Comparison of ENCODE assay signal across 10 cellular contexts in the genomic region with DNA sequence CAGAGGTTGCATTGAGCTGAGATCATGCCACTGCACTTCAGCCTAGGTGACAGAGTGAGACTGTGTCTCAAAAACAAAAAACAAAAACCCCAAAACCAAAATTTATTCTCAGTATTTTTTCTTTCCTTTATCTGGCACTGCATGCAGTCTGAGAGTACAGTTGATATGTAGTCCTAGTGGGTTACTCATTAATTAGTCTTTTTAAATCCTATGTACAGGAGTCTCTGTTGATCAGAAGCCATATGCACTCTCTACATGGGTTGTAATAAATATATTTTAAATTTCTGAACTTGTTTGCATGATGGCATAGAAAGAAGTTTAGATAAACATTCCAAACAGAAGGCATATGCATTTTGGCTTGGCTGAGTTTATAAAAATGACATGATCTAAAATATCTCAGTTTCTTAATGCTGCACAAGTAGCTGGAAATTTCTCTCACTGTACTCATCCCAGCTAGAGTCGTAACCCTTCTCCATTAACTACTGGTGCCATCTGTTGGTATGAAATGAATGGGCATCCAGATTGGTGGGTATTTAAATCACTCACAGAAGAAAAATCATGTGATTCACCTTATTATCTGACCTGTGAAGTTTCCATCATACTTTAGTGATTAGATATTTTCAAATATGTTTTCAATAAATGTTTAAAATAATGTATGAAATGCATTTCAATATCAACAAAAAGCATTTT.
DNase-seq lines count a peak whose midpoint lies in the region; ATAC-seq, FAIRE-seq and TF ChIP-seq lines count a peak whose summit lies in the region.
"Had no signal": no experiment of that assay in that cellular context is flagged by ENCODE, and none has a peak within 500 bp of the region (broad histone marks: within the 10 kb centered on the region; RNA-seq: fewer than 3 reads in every experiment).

No MANE protein-coding gene starts in this region.

- no peaks in the 10 kb centered on the region for H4K20me1 ChIP-seq in astrocyte (ENCODE audit: insufficient read depth, low read length)

- DNase-seq in Calu3 (peak; percentile 18), NAMALWA (ENCODE audit: low spot score) (peak; percentile 9), astrocyte (ENCODE audit: low read depth) (peak; percentile 32), medulla oblongata (ENCODE audit: extremely low spot score) (peak; percentile 84), esophagus squamous epithelium (lab: John Stamatoyannopoulos, UW) (no peak), SKM-1 treated with dmso at 0.1 percent for 144 hours (lab: John Stamatoyannopoulos, UW; ENCODE audit: unreplicated experiment) (no peak)
- DNase-seq in NK-92 treated with Interleukin-12 subunit alpha and Interleukin-12 subunit beta, amount 100 ng/mL, for 24 hours (lab: John Stamatoyannopoulos, UW): no peak
- DNase-seq in activated T-cell treated with anti-CD3 and anti-CD28 coated beads, Interleukin-2, amount 50 U/mL, for 4 hours: no peak
- DNase-seq: Karpas-422 had no signal

- H3K27ac ChIP-seq in astrocyte (ENCODE audit: low read depth, low read length): no peak overlapping the region
- no peak overlapping the region for H3K27ac ChIP-seq in esophagus squamous epithelium
- H3K27ac ChIP-seq: cardiac muscle cell had no signal

- no peak overlapping the region for H2AFZ ChIP-seq in astrocyte (ENCODE audit: low read depth, low read length)

- CTCF ChIA-PET in Calu3 (lab: Charles Lee): interaction anchor here (0.9 to 1.3 kb wide), 3 partner anchors 9 to 350 kb away, joined by 3 to 5 read pairs (median 4); no protein-coding TSS in a partner anchor

- TF ChIP-seq CTCF in Calu3 (IDR thresholded peaks at IDR 0.05; ENCODE audit: unreplicated experiment) (no peak), astrocyte (IDR thresholded peaks at IDR 0.05; ENCODE audit: insufficient read depth, low read depth, low read length) (peak; percentile 42), esophagus squamous epithelium (IDR thresholded peaks at IDR 0.05) (peak in 1 of 6 experiments; percentile 43)

- H3K4me2 ChIP-seq in astrocyte (ENCODE audit: low read length): no peak overlapping the region

- no peak overlapping the region for H3K4me3 ChIP-seq in astrocyte (ENCODE audit: insufficient read depth, low read depth, low read length)
- H3K4me3 ChIP-seq in esophagus squamous epithelium: no peak overlapping the region
- H3K4me3 ChIP-seq: cardiac muscle cell had no signal

- no peak for ATAC-seq in activated T-cell treated with anti-CD3 and anti-CD28 coated beads, Interleukin-2, amount 50 U/mL, for 4 hours

- H3K9me3 ChIP-seq in astrocyte (ENCODE audit: insufficient read depth, low read depth, low read length): no peaks in the 10 kb centered on the region
- H3K9me3 ChIP-seq in esophagus squamous epithelium: no peaks in the 10 kb centered on the region

- H3K27me3 ChIP-seq in astrocyte (ENCODE audit: insufficient read depth, low read length) (no peaks in the 10 kb centered on the region), esophagus squamous epithelium (no peaks in the 10 kb centered on the region)
- H3K27me3 ChIP-seq: cardiac muscle cell had no signal

- no peaks in the 10 kb centered on the region for H3K27me3 Mint-ChIP-seq in Calu3 (ENCODE audit: unreplicated experiment)
- H3K27me3 Mint-ChIP-seq in astrocyte (ENCODE audit: low read depth, unreplicated experiment): no peaks in the 10 kb centered on the region
- H3K27me3 Mint-ChIP-seq in activated T-cell treated with anti-CD3 and anti-CD28 coated beads, Interleukin-2, amount 50 U/mL, for 4 hours (ENCODE audit: low read depth): no peaks in the 10 kb centered on the region

- no peaks in the 10 kb centered on the region for H3K36me3 ChIP-seq in astrocyte (ENCODE audit: insufficient read depth, low read length)
- no peaks in the 10 kb centered on the region for H3K36me3 ChIP-seq in esophagus squamous epithelium
- H3K36me3 ChIP-seq: cardiac muscle cell had no signal

- H3K4me1 Mint-ChIP-seq in Calu3 (ENCODE audit: low read depth, unreplicated experiment) (peaks cover 13% of the 10 kb centered on the region), astrocyte (ENCODE audit: low read depth, unreplicated experiment) (peaks cover 7% of the 10 kb centered on the region)
- H3K4me1 Mint-ChIP-seq in activated T-cell treated with anti-CD3 and anti-CD28 coated beads, Interleukin-2, amount 50 U/mL, for 4 hours (ENCODE audit: low read depth): no peaks in the 10 kb centered on the region

- H3K27ac Mint-ChIP-seq in Calu3 (ENCODE audit: unreplicated experiment) (no peak overlapping the region), astrocyte (ENCODE audit: unreplicated experiment) (no peak overlapping the region)

- no peaks in the 10 kb centered on the region for H3K79me2 ChIP-seq in astrocyte (ENCODE audit: insufficient read depth, low read length)

- no peak for TF ChIP-seq POLR2A in esophagus squamous epithelium (IDR thresholded peaks at IDR 0.05)

- no peak overlapping the region for H3K9ac ChIP-seq in astrocyte (ENCODE audit: low read length)

- no peaks in the 10 kb centered on the region for H3K4me1 ChIP-seq in astrocyte (ENCODE audit: insufficient read depth, low read length)
- no peaks in the 10 kb centered on the region for H3K4me1 ChIP-seq in esophagus squamous epithelium

- H3K36me3 Mint-ChIP-seq in Calu3 (ENCODE audit: insufficient read depth, unreplicated experiment) (no peaks in the 10 kb centered on the region), astrocyte (ENCODE audit: low read depth, unreplicated experiment) (no peaks in the 10 kb centered on the region)
- no peaks in the 10 kb centered on the region for H3K36me3 Mint-ChIP-seq in activated T-cell treated with anti-CD3 and anti-CD28 coated beads, Interleukin-2, amount 50 U/mL, for 4 hours (ENCODE audit: insufficient read depth)

- 25 to 32% methylated on average over 1 of the region's 1 CpG for WGBS in esophagus squamous epithelium, 2 donors

- intact Hi-C loops in Calu3 (cut with micrococcal nuclease; ENCODE audit: unreplicated experiment) (loop anchor here (1.0 to 10.0 kb wide), 5 partner anchors 105 to 635 kb away; no protein-coding TSS in a partner anchor), esophagus squamous epithelium (cut with DNase I) (no loop called here)

- peaks cover 4% of the 10 kb centered on the region for H3K9me3 Mint-ChIP-seq in Calu3 (ENCODE audit: low read depth, unreplicated experiment)
- H3K9me3 Mint-ChIP-seq in astrocyte (ENCODE audit: unreplicated experiment): peaks cover 1% of the 10 kb centered on the region
- H3K9me3 Mint-ChIP-seq in activated T-cell treated with anti-CD3 and anti-CD28 coated beads, Interleukin-2, amount 50 U/mL, for 4 hours: peaks cover 3% of the 10 kb centered on the region

- H3K4me3 Mint-ChIP-seq in Calu3 (ENCODE audit: low read depth, unreplicated experiment): no peak overlapping the region
- H3K4me3 Mint-ChIP-seq in astrocyte (ENCODE audit: unreplicated experiment): no peak overlapping the region
- no peak overlapping the region for H3K4me3 Mint-ChIP-seq in activated T-cell treated with anti-CD3 and anti-CD28 coated beads, Interleukin-2, amount 50 U/mL, for 4 hours

- BruUV-seq in Calu3 (replicated peaks; lab: Mats Ljungman, UMichigan): no TSS peak

- FAIRE-seq in astrocyte (lab: Jason Lieb, UNC): no peak

Comparison
In these comparisons a context has a peak if more than half of its experiments do, and no peak if none do; other contexts are left out.
1. DNase-seq: peak in Calu3 (single experiment), NAMALWA (single experiment), astrocyte (single experiment) and medulla oblongata (single experiment); none in NK-92 treated with Interleukin-12 subunit alpha and Interleukin-12 subunit beta, amount 100 ng/mL, for 24 hours (single experiment), esophagus squamous epithelium (single experiment), activated T-cell treated with anti-CD3 and anti-CD28 coated beads, Interleukin-2, amount 50 U/mL, for 4 hours (single experiment) and SKM-1 treated with dmso at 0.1 percent for 144 hours (single experiment).